ENCODE assay signal across 5 cellular contexts in genomic region chr2:110047225-110047624, GRCh38.
DNase-seq lines count a peak whose midpoint lies in the region; ATAC-seq, FAIRE-seq and TF ChIP-seq lines count a peak whose summit lies in the region.
"Not testable (repeated sequence)": the region's sequence is repeated elsewhere in the genome, so short reads cannot be mapped to it uniquely, and the experiment has no call there.

No MANE protein-coding gene starts in this region.

- not testable (repeated sequence) for DNase-seq in activated B cell treated with CpG ODN at 0.5 μM for 24 hours; bronchial epithelial cell (ENCODE audit: low read depth); stimulated activated naive B cell treated with anti-CD40 and anti-IgM and Interleukin-4, amounts not matched to agents 10 μg/mL and 1 μg/mL and 100 μg/mL, for 72 hours; urothelium cell line (ENCODE audit: low spot score)

- not testable (repeated sequence) for H3K4me3 Mint-ChIP-seq in activated B cell treated with CpG ODN at 0.5 μM for 24 hours; stimulated activated naive B cell treated with anti-CD40 and anti-IgM and Interleukin-4, amounts not matched to agents 10 μg/mL and 1 μg/mL and 100 μg/mL, for 72 hours

- CTCF ChIA-PET in activated B cell treated with CpG ODN at 0.5 μM for 24 hours (lab: Charles Lee) = not testable (repeated sequence)

- not testable (repeated sequence) for H3K27ac Mint-ChIP-seq in activated B cell treated with CpG ODN at 0.5 μM for 24 hours; stimulated activated naive B cell treated with anti-CD40 and anti-IgM and Interleukin-4, amounts not matched to agents 10 μg/mL and 1 μg/mL and 100 μg/mL, for 72 hours

- H3K4me1 Mint-ChIP-seq in activated B cell treated with CpG ODN at 0.5 μM for 24 hours; stimulated activated naive B cell treated with anti-CD40 and anti-IgM and Interleukin-4, amounts not matched to agents 10 μg/mL and 1 μg/mL and 100 μg/mL, for 72 hours: not testable (repeated sequence)

- not testable (repeated sequence) for H3K27me3 ChIP-seq in bronchial epithelial cell (ENCODE audit: control insufficient read depth, insufficient read depth, low read length)

- peak; percentile 50 for ATAC-seq in activated B cell treated with CpG ODN at 0.5 μM for 24 hours (ENCODE audit: low read depth)
- peak; percentile 59 for ATAC-seq in esophagus mucosa
- peak; percentile 81 to 83 for ATAC-seq in stimulated activated naive B cell treated with anti-CD40 and anti-IgM and Interleukin-4, amounts not matched to agents 10 μg/mL and 1 μg/mL and 100 μg/mL, for 72 hours (replicated peaks)

- H3K27me3 Mint-ChIP-seq in activated B cell treated with CpG ODN at 0.5 μM for 24 hours; stimulated activated naive B cell treated with anti-CD40 and anti-IgM and Interleukin-4, amounts not matched to agents 10 μg/mL and 1 μg/mL and 100 μg/mL, for 72 hours: not testable (repeated sequence)

- H3K36me3 Mint-ChIP-seq in activated B cell treated with CpG ODN at 0.5 μM for 24 hours (ENCODE audit: low read depth); stimulated activated naive B cell treated with anti-CD40 and anti-IgM and Interleukin-4, amounts not matched to agents 10 μg/mL and 1 μg/mL and 100 μg/mL, for 72 hours: not testable (repeated sequence)

- intact Hi-C loops in activated B cell treated with CpG ODN at 0.5 μM for 24 hours (cut with micrococcal nuclease) = not testable (repeated sequence)

- H3K4me3 ChIP-seq in bronchial epithelial cell (ENCODE audit: low read depth, low read length) = not testable (repeated sequence)

- not testable (repeated sequence) for TF ChIP-seq CTCF in activated B cell treated with CpG ODN at 0.5 μM for 24 hours (IDR thresholded peaks at IDR 0.05); bronchial epithelial cell (IDR thresholded peaks at IDR 0.05; ENCODE audit: insufficient read depth, low read length, severe bottlenecking)

- H3K36me3 ChIP-seq in bronchial epithelial cell (ENCODE audit: control insufficient read depth, insufficient read depth, low read length) = not testable (repeated sequence)

- peak; percentile 99 for FAIRE-seq in bronchial epithelial cell (lab: Jason Lieb, UNC)
- FAIRE-seq in urothelium cell line (lab: Jason Lieb, UNC) = peak; percentile 94

- H3K9me3 Mint-ChIP-seq in activated B cell treated with CpG ODN at 0.5 μM for 24 hours; stimulated activated naive B cell treated with anti-CD40 and anti-IgM and Interleukin-4, amounts not matched to agents 10 μg/mL and 1 μg/mL and 100 μg/mL, for 72 hours: not testable (repeated sequence)

- POLR2A ChIA-PET in activated B cell treated with CpG ODN at 0.5 μM for 24 hours (lab: Charles Lee) = not testable (repeated sequence)
